17 cellular contexts compared by ENCODE assay signal in the genomic region with DNA sequence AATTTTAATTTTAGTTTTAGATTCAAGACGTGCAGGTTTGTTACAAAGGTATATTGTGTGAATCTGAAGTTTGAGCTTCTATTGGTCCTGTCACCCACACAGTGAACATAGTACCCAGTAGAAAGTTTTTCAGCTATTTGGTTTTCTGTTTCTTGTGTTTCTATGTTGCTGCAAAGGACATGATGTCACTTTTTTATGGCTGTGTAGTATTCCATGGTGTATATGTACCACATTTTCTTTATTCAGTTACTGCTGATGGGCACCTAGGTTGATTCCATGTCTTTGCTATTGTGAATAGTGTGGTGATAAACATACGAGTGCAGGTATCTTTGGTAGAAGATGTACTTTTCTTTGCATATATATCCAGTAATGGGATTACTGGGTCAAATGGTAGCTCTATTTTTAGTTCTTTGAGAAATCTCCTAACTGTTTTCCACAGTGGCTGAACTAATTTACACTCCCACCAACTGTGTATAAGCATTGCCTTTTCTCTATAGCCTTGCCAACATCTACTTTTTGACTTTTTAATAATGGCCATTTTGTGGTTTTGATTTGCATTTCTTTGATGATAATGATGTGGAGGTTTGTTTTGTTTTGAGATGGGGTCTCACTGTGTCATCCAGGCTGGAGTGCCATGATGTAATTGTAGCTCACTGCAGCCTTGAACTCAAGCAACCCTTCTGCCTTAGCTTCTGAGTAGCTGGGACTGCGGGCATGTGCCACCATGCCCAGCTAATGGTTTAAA. TPM values are rescaled to one million over a fixed set of nuclear protein-coding genes. Genes with fewer than 3 reads are reported as not detected.
DNase-seq lines count a peak whose midpoint lies in the region; ATAC-seq, FAIRE-seq and TF ChIP-seq lines count a peak whose summit lies in the region.
"Had no signal": no experiment of that assay in that cellular context is flagged by ENCODE, and none has a peak within 500 bp of the region (broad histone marks: within the 10 kb centered on the region; RNA-seq: fewer than 3 reads in every experiment).

No MANE protein-coding gene starts in this region.

- ATAC-seq in GM12878 = no peak
- no peak for ATAC-seq in lower lobe of right lung

- peaks cover 20 to 89% (median 78%) of the 10 kb centered on the region in 11 experiments; a peak in 20 of 22 replicates for H4K20me1 ChIP-seq in BLaER1 treated with 17β-estradiol and CSF1 and Interleukin-3, amounts not matched to agents 10 nM and 100 nM
- H4K20me1 ChIP-seq in PC-9 (ENCODE audit: insufficient read depth) = no peaks in the 10 kb centered on the region
- peaks cover 6% of the 10 kb centered on the region for H4K20me1 ChIP-seq in GM12878 (ENCODE audit: control insufficient read depth, insufficient read depth)

- POLR2A ChIA-PET in PC-9 (lab: Charles Lee; ENCODE audit: unreplicated experiment) (interaction anchor here (0.6 kb wide), 1 partner anchor 59 kb away, joined by 3 read pairs; no protein-coding TSS in a partner anchor), GM12878 (lab: Charles Lee) (interaction anchor here (1.0 kb wide), 1 partner anchor 18 kb away, joined by 4 read pairs; no protein-coding TSS in a partner anchor)

- peak overlapping the region; percentile 16 to 78 (median 67); a peak in 12 of 22 replicates for H3K4me2 ChIP-seq in BLaER1 treated with 17β-estradiol and CSF1 and Interleukin-3, amounts not matched to agents 10 nM and 100 nM
- H3K4me2 ChIP-seq in PC-9 = peak overlapping the region; percentile 75
- H3K4me2 ChIP-seq in GM12878 (ENCODE audit: control insufficient read depth, insufficient read depth) = no peak overlapping the region

- in situ Hi-C loops in GM12878 (cut with MboI) = no loop called here
- in situ Hi-C loops in GM13977 (cut with MboI; ENCODE audit: low pct_unique_long_range_greater_than_20kb, low sequenced_read_pairs, unreplicated experiment) = no loop called here

- no peaks in the 10 kb centered on the region for H3K9me2 ChIP-seq in PC-9 (ENCODE audit: insufficient read depth)

- TF ChIP-seq CTCF in PC-9 (conservative IDR thresholded peaks at IDR 0.05) = no peak
- TF ChIP-seq CTCF in GM12878 (IDR thresholded peaks at IDR 0.05 in 2 of 3, conservative IDR thresholded peaks at IDR 0.05 in 1 of 3; ENCODE audit: control insufficient read depth in 2 of 3, extremely low read depth in 1 of 3, insufficient read depth in 1 of 3, low read depth in 3 of 3, low read length in 3 of 3) = no peak
- TF ChIP-seq CTCF in lower lobe of right lung (IDR thresholded peaks at IDR 0.05) = no peak
- TF ChIP-seq CTCF in GM13977 (IDR thresholded peaks at IDR 0.05; ENCODE audit: extremely low read depth, insufficient read depth, missing control alignments) = no peak

- H3K9ac ChIP-seq in BLaER1 treated with 17β-estradiol and CSF1 and Interleukin-3, amounts not matched to agents 10 nM and 100 nM = no peak overlapping the region
- no peak overlapping the region for H3K9ac ChIP-seq in GM12878 (ENCODE audit: control insufficient read depth, insufficient read depth, low read length)

- SMC1A ChIA-PET in GM12878 (lab: Charles Lee; ENCODE audit: uncharacterized antibody, unreplicated experiment) = interaction anchor here (0.7 to 2.0 kb wide), 4 partner anchors 11 to 596 kb away, joined by 3 to 7 read pairs (median 4); no protein-coding TSS in a partner anchor

- DNase-seq in PC-9 (no peak), GM12878 (ENCODE audit: low read depth, low spot score) (no peak), lower lobe of right lung (no peak), GM13977 (ENCODE audit: low spot score) (no peak), substantia nigra (lab: John Stamatoyannopoulos, UW) (no peak)
- no peak for DNase-seq in activated effector memory CD4-positive, alpha-beta T cell treated with anti-CD3 and anti-CD28 coated beads, Interleukin-2, amount 50 U/mL, for 16 hours
- DNase-seq: DMS79 treated with DMSO at 0.1 percent for 48 hours, HCEC 1CT, MG63, NCI-H1048, NCI-H1436, NCI-H1930, NCI-H226, NCI-H524, NCI-H82, SJCRH30 had no signal

- intact Hi-C loops in PC-9 (cut with micrococcal nuclease; ENCODE audit: unreplicated experiment) (no loop called here), GM12878 (cut with micrococcal nuclease; ENCODE audit: unreplicated experiment) (no loop called here), lower lobe of right lung (cut with DNase I) (no loop called here)

- no peak overlapping the region for H2AFZ ChIP-seq in PC-9
- no peak overlapping the region for H2AFZ ChIP-seq in GM12878 (ENCODE audit: control insufficient read depth, low read depth, low read length)

- BruUV-seq in PC-9 (replicated peaks; lab: Mats Ljungman, UMichigan) (no TSS peak), GM12878 (replicated peaks; lab: Mats Ljungman, UMichigan) (TSS peak; percentile 15)

- peaks cover 79% of the 10 kb centered on the region for H3K79me2 ChIP-seq in PC-9 (ENCODE audit: low read depth)
- H3K79me2 ChIP-seq in GM12878 (ENCODE audit: control insufficient read depth, insufficient read depth, low read length) = peaks cover 16% of the 10 kb centered on the region

- 100% methylated on average over 3 of the region's 3 CpGs for WGBS in GM12878 (ENCODE audit: insufficient coverage, insufficient replicate concordance, low lambda C conversion rate, missing lambda C conversion rate)

- no peak for FAIRE-seq in GM12878 (lab: Jason Lieb, UNC)

- CTCF ChIA-PET in PC-9 (lab: Charles Lee) (no interaction called here), GM12878 (lab: Yijun Ruan, JAX) (interaction anchor here (1.2 to 2.5 kb wide), 4 partner anchors 16 to 23 kb away, joined by 3 to 9 read pairs (median 5); no protein-coding TSS in a partner anchor)

- RAD21 ChIA-PET in GM12878 (lab: Charles Lee; ENCODE audit: unreplicated experiment) = interaction anchor here (0.7 kb wide), 1 partner anchor 194 kb away, joined by 3 read pairs; no protein-coding TSS in a partner anchor

- no peak overlapping the region; a peak in 1 of 22 replicates for H3K27ac ChIP-seq in BLaER1 treated with 17β-estradiol and CSF1 and Interleukin-3, amounts not matched to agents 10 nM and 100 nM
- H3K27ac ChIP-seq in PC-9 (peak overlapping the region; percentile 96), GM12878 (ENCODE audit: control insufficient read depth, insufficient read depth) (no peak overlapping the region), lower lobe of right lung (peak overlapping the region; percentile 57), substantia nigra (ENCODE audit: low read depth, low read length, poor library complexity, severe bottlenecking) (no peak overlapping the region)
- H3K27ac ChIP-seq: SJCRH30 had no signal

- no peak for TF ChIP-seq EP300 in GM12878 (IDR thresholded peaks at IDR 0.05; ENCODE audit: borderline replicate concordance in 1 of 2, control insufficient read depth in 1 of 2, low read depth in 2 of 2, low read length in 2 of 2)

- H3K4me1 ChIP-seq in BLaER1 treated with 17β-estradiol and CSF1 and Interleukin-3, amounts not matched to agents 10 nM and 100 nM = peaks cover 21 to 50% (median 41%) of the 10 kb centered on the region in 10 experiments
- H3K4me1 ChIP-seq in PC-9 (replicated peaks; ENCODE audit: insufficient read depth) = peaks cover 72% of the 10 kb centered on the region
- H3K4me1 ChIP-seq in GM12878 (ENCODE audit: control insufficient read depth, insufficient read depth, low read length) = peaks cover 7% of the 10 kb centered on the region
- H3K4me1 ChIP-seq in lower lobe of right lung = peaks cover 50% of the 10 kb centered on the region

- peaks cover 49% of the 10 kb centered on the region for H3F3A ChIP-seq in PC-9 (ENCODE audit: insufficient read depth, low read depth)

- peaks cover 0 to 10% (median 8%) of the 10 kb centered on the region in 11 experiments; a peak in 7 of 22 replicates for H3K9me3 ChIP-seq in BLaER1 treated with 17β-estradiol and CSF1 and Interleukin-3, amounts not matched to agents 10 nM and 100 nM (replicated peaks in 1 of 11)
- H3K9me3 ChIP-seq in PC-9 (ENCODE audit: insufficient read depth, low read depth) (no peaks in the 10 kb centered on the region), GM12878 (replicated peaks; ENCODE audit: control insufficient read depth, insufficient read depth, low read length) (no peaks in the 10 kb centered on the region), lower lobe of right lung (no peaks in the 10 kb centered on the region)
- H3K9me3 ChIP-seq: MG63, SJCRH30 had no signal

- TF ChIP-seq RAD21 in GM12878 (IDR thresholded peaks at IDR 0.05; ENCODE audit: insufficient read depth, low read depth, low read length) = no peak

- no peaks in the 10 kb centered on the region for H3K27me3 ChIP-seq in BLaER1 treated with 17β-estradiol and CSF1 and Interleukin-3, amounts not matched to agents 10 nM and 100 nM
- no peaks in the 10 kb centered on the region for H3K27me3 ChIP-seq in PC-9 (ENCODE audit: insufficient read depth, low read depth)
- H3K27me3 ChIP-seq in GM12878 (replicated peaks in 1 of 2; ENCODE audit: control insufficient read depth in 2 of 2, insufficient read depth in 2 of 2, low read length in 1 of 2) = no peaks in the 10 kb centered on the region
- H3K27me3 ChIP-seq in lower lobe of right lung (ENCODE audit: low read depth) = no peaks in the 10 kb centered on the region
- H3K27me3 ChIP-seq: MG63, SJCRH30 had no signal

- H3K36me3 ChIP-seq in BLaER1 treated with 17β-estradiol and CSF1 and Interleukin-3, amounts not matched to agents 10 nM and 100 nM = peaks cover 47 to 93% (median 82%) of the 10 kb centered on the region in 11 experiments
- H3K36me3 ChIP-seq in PC-9 (ENCODE audit: low read depth) (0 out of 2 replicates have a peak, but pooled peaks cover 11% of the 10 kb centered on the region), GM12878 (ENCODE audit: control insufficient read depth in 2 of 2, insufficient read depth in 2 of 2, low read length in 1 of 2) (peaks cover 20 to 32% of the 10 kb centered on the region in 2 experiments), lower lobe of right lung (peaks cover 33% of the 10 kb centered on the region)
- H3K36me3 ChIP-seq: MG63 had no signal

- H3K4me3 ChIP-seq in BLaER1 treated with 17β-estradiol and CSF1 and Interleukin-3, amounts not matched to agents 10 nM and 100 nM = no peak overlapping the region
- H3K4me3 ChIP-seq in PC-9 (no peak overlapping the region), GM12878 (no peak overlapping the region), lower lobe of right lung (no peak overlapping the region)
- H3K4me3 ChIP-seq: MG63, SJCRH30 had no signal

- TF ChIP-seq POLR2A in GM12878 (IDR thresholded peaks at IDR 0.05; ENCODE audit: low read depth, low read length) = no peak

RNA-seq across cellular contexts. Expression of a gene that starts 43.9 kb away (rescaled TPM):
- total RNA-seq in PC-9 (2021) = 32.4 and 32.9 TPM in 2 replicates
- 181 and 205 TPM in 2 replicates for total RNA-seq in GM12878 (2013; cell fraction: nucleolus; rRNA removed)
- total RNA-seq in GM12878 (2014; rRNA removed) = 26.4 and 27.3 TPM in 2 replicates
- total RNA-seq in GM12878 (2014; rRNA removed; fragmentation: Illumina TruSeq; extraction: Trizol) = 21.5 and 21.7 TPM in 2 replicates
- 47.2 and 54.5 TPM in 2 replicates for total RNA-seq in GM12878 (2021)
- polyA plus RNA-seq in GM12878 (2011; ENCODE audit: low read depth) = 17.9 TPM
- polyA plus RNA-seq in GM12878 (2011; rRNA removed) = 32.2 and 43.1 TPM in 2 replicates
- polyA plus RNA-seq in GM12878 (2011; cell fraction: cytosol; rRNA removed) = 44.6 and 49.4 TPM in 2 replicates
- 123 and 153 TPM in 2 replicates for polyA plus RNA-seq in GM12878 (2011; cell fraction: nucleus; rRNA removed)
- polyA plus RNA-seq in GM12878 (2012) = 34.5 and 37.3 TPM in 2 replicates
- polyA plus RNA-seq in GM12878 (2014; fragmentation: Illumina TruSeq; extraction: Trizol) = 19.8 and 23.7 TPM in 2 replicates
- polyA plus RNA-seq in GM12878 (2014; fragmentation: Nextera tagmentation; extraction: Ambion mirVana) = 1 to 10 TPM; 1.7 to 2.9 TPM
- polyA plus RNA-seq in GM12878 (2014; rRNA removed) = 37.6 and 37.8 TPM in 2 replicates
- 10 to 100 TPM; 20.5 to 23.3 TPM for polyA plus RNA-seq in GM12878 (2016; fragmentation: Nextera tagmentation; extraction: Ambion mirVana)
- polyA minus RNA-seq in GM12878 (2011; rRNA and poly(A)+ RNA removed) = 54.3 and 118 TPM in 2 replicates
- polyA minus RNA-seq in GM12878 (2011; cell fraction: cytosol; rRNA and poly(A)+ RNA removed) = 32.5 and 37.2 TPM in 2 replicates
- 45.0 and 74.1 TPM in 2 replicates for polyA minus RNA-seq in GM12878 (2011; cell fraction: nucleus; rRNA and poly(A)+ RNA removed)
- 80.6 TPM for total RNA-seq in lower lobe of right lung

RNA-seq across cellular contexts. Expression of a gene that starts 50.7 kb away (rescaled TPM):
- total RNA-seq in PC-9 (2021) (29.9 and 33.9 TPM in 2 replicates), GM12878 (2014; rRNA removed) (27.7 and 31.1 TPM in 2 replicates), GM12878 (2014; rRNA removed; fragmentation: Illumina TruSeq; extraction: Trizol) (26.8 and 32.0 TPM in 2 replicates), GM12878 (2021) (33.0 and 33.1 TPM in 2 replicates), lower lobe of right lung (80.5 TPM)
- 184 and 189 TPM in 2 replicates for total RNA-seq in GM12878 (2013; cell fraction: nucleolus; rRNA removed)
- polyA plus RNA-seq in GM12878 (2011; ENCODE audit: low read depth) = 10.2 TPM
- polyA plus RNA-seq in GM12878 (2011; rRNA removed) (48.3 and 65.0 TPM in 2 replicates), GM12878 (2014; fragmentation: Illumina TruSeq; extraction: Trizol) (28.4 and 34.2 TPM in 2 replicates), GM12878 (2014; fragmentation: Nextera tagmentation; extraction: Ambion mirVana) (10 to 100 TPM; 16.5 to 20.7 TPM), GM12878 (2014; rRNA removed) (28.6 and 33.2 TPM in 2 replicates), GM12878 (2016; fragmentation: Nextera tagmentation; extraction: Ambion mirVana) (10 to 100 TPM; 29.3 to 31.1 TPM)
- polyA plus RNA-seq in GM12878 (2011; cell fraction: cytosol; rRNA removed) = 12.2 and 12.4 TPM in 2 replicates
- polyA plus RNA-seq in GM12878 (2011; cell fraction: nucleus; rRNA removed) = 62.5 and 63.6 TPM in 2 replicates
- 17.8 and 20.9 TPM in 2 replicates for polyA plus RNA-seq in GM12878 (2012)
- 35.0 and 50.7 TPM in 2 replicates for polyA minus RNA-seq in GM12878 (2011; rRNA and poly(A)+ RNA removed)
- polyA minus RNA-seq in GM12878 (2011; cell fraction: cytosol; rRNA and poly(A)+ RNA removed) = 21.6 and 26.4 TPM in 2 replicates
- 56.2 and 78.6 TPM in 2 replicates for polyA minus RNA-seq in GM12878 (2011; cell fraction: nucleus; rRNA and poly(A)+ RNA removed)

Comparison
In these comparisons a context has a peak if more than half of its experiments do, and no peak if none do; other contexts are left out.
1. H3K27ac ChIP-seq: peak in PC-9 (single experiment) and lower lobe of right lung (single experiment); none in BLaER1 treated with 17β-estradiol and CSF1 and Interleukin-3, amounts not matched to agents 10 nM and 100 nM (0 of 11), GM12878 (single experiment) and substantia nigra (single experiment).